1 cellular context compared by ENCODE assay signal in the genomic region with DNA sequence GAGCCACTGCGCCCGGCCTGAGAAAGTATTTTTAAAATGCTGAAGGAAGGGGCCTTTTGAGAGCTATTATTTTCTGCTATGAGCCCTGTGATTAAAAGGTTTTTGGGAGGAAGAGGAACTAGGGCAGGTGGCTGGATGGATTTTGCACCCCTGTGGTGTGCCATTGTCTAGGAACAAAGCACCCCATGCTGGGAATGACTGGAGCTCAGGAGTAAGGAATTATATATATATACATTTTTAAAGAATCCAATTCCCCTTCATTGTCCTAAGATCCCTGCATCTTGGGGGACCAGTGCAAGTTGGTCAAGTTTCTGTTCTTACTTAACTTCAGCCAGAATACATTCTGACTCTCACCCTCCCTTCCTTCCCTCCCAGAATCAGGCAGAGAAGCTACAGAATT.
A peak's percentile ranks its signal among the peaks of the same experiment; 100 is the strongest.
TF ChIP-seq lines count a peak whose summit lies in the region.

No MANE protein-coding gene starts in this region.

TF ChIP-seq in GM23338, 12 proteins besides CTCF, POLR2A, EP300 and RAD21 (continued from another document):
- TF ChIP-seq, protein P1, sequence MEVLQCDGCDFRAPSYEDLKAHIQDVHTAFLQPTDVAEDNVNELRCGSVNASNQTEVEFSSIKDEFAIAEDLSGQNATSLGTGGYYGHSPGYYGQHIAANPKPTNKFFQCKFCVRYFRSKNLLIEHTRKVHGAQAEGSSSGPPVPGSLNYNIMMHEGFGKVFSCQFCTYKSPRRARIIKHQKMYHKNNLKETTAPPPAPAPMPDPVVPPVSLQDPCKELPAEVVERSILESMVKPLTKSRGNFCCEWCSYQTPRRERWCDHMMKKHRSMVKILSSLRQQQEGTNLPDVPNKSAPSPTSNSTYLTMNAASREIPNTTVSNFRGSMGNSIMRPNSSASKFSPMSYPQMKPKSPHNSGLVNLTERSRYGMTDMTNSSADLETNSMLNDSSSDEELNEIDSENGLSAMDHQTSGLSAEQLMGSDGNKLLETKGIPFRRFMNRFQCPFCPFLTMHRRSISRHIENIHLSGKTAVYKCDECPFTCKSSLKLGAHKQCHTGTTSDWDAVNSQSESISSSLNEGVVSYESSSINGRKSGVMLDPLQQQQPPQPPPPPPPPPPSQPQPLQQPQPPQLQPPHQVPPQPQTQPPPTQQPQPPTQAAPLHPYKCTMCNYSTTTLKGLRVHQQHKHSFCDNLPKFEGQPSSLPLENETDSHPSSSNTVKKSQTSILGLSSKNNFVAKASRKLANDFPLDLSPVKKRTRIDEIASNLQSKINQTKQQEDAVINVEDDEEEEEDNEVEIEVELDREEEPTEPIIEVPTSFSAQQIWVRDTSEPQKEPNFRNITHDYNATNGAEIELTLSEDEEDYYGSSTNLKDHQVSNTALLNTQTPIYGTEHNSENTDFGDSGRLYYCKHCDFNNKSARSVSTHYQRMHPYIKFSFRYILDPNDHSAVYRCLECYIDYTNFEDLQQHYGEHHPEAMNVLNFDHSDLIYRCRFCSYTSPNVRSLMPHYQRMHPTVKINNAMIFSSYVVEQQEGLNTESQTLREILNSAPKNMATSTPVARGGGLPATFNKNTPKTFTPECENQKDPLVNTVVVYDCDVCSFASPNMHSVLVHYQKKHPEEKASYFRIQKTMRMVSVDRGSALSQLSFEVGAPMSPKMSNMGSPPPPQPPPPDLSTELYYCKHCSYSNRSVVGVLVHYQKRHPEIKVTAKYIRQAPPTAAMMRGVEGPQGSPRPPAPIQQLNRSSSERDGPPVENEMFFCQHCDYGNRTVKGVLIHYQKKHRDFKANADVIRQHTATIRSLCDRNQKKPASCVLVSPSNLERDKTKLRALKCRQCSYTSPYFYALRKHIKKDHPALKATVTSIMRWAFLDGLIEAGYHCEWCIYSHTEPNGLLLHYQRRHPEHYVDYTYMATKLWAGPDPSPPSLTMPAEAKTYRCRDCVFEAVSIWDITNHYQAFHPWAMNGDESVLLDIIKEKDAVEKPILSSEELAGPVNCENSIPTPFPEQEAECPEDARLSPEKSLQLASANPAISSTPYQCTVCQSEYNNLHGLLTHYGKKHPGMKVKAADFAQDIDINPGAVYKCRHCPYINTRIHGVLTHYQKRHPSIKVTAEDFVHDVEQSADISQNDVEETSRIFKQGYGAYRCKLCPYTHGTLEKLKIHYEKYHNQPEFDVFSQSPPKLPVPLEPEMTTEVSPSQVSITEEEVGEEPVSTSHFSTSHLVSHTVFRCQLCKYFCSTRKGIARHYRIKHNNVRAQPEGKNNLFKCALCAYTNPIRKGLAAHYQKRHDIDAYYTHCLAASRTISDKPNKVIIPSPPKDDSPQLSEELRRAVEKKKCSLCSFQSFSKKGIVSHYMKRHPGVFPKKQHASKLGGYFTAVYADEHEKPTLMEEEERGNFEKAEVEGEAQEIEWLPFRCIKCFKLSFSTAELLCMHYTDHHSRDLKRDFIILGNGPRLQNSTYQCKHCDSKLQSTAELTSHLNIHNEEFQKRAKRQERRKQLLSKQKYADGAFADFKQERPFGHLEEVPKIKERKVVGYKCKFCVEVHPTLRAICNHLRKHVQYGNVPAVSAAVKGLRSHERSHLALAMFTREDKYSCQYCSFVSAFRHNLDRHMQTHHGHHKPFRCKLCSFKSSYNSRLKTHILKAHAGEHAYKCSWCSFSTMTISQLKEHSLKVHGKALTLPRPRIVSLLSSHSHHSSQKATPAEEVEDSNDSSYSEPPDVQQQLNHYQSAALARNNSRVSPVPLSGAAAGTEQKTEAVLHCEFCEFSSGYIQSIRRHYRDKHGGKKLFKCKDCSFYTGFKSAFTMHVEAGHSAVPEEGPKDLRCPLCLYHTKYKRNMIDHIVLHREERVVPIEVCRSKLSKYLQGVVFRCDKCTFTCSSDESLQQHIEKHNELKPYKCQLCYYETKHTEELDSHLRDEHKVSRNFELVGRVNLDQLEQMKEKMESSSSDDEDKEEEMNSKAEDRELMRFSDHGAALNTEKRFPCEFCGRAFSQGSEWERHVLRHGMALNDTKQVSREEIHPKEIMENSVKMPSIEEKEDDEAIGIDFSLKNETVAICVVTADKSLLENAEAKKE (CRISPR knock-in tag; IDR thresholded peaks at IDR 0.05), result peak; percentile 84
- TF ChIP-seq CREB1 (CRISPR knock-in tag; IDR thresholded peaks at IDR 0.05; ENCODE audit: low read depth), result peak; percentile 49; the same call in 1 of the 2 replicates
- TF ChIP-seq EZH2 (IDR thresholded peaks at IDR 0.05; ENCODE audit: low read depth, unreplicated experiment), result no peak
